In the genomic region with DNA sequence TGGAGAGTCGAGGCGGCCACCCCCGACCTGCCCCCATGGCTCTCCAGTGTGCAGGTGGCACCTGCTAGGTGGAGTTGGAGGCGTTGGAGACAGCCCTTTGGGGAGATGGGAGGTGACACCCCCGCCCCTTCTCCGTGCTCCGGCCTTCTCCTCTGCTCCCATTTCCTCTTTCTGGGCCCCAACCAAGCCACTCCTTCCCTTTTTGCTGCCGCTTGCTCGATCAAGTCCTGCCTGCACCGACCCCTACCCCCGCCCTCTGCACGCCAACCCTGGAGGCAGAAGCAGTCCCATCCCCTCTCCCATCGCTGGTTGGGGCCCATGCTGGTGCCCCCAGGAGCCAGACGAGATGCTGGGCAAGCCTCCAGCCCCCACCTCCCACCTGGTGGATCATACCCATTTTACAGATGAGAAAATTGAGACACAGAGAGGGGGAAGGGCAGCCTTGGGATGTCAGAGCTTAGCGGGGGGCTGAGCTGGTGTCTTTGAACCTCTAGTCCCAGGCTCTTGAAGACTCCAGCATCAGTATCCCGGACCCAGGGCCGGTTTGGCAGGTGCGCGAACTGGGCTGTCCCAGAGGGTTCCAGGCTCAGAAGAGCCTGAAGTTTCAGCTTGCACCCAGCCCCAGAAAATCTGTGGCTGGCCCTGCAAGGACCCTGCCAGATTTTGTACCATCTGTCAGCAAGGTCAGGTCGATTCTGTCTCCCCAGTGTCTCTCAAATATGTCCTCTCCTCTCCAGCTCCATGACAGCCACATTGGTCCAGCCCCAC, we compare ENCODE assay signal across 13 cellular contexts. TPM values are rescaled to one million over a fixed set of nuclear protein-coding genes. Genes with fewer than 3 reads are reported as not detected.
DNase-seq lines count a peak whose midpoint lies in the region; ATAC-seq and TF ChIP-seq lines count a peak whose summit lies in the region.
"Had no signal": no experiment of that assay in that cellular context is flagged by ENCODE, and none has a peak within 500 bp of the region (broad histone marks: within the 10 kb centered on the region; RNA-seq: fewer than 3 reads in every experiment).

No MANE protein-coding gene starts in this region.

- H3K9me3 Mint-ChIP-seq in activated CD8-positive, alpha-beta T cell treated with anti-CD3 and anti-CD28 coated beads, Interleukin-2, amount 10 ng/mL, durations not matched to agents 7 days and 5 days (ENCODE audit: insufficient read depth) = no peaks in the 10 kb centered on the region
- no peaks in the 10 kb centered on the region for H3K9me3 Mint-ChIP-seq in activated CD8-positive, alpha-beta T cell treated with anti-CD3 and anti-CD28 coated beads for 36 hours
- H3K9me3 Mint-ChIP-seq in dendritic cell treated with granulocyte-macrophage colony-stimulating factor and Interleukin-4, amounts not matched to agents 40 ng/mL and 50 ng/mL, for 4 days = no peaks in the 10 kb centered on the region

- no peak overlapping the region for H2AK5ac ChIP-seq in mesendoderm (ENCODE audit: low read length)

- peaks cover 26% of the 10 kb centered on the region for H3K36me3 Mint-ChIP-seq in activated CD8-positive, alpha-beta T cell treated with anti-CD3 and anti-CD28 coated beads, Interleukin-2, amount 10 ng/mL, durations not matched to agents 7 days and 5 days (ENCODE audit: low read depth)
- peaks cover 6% of the 10 kb centered on the region for H3K36me3 Mint-ChIP-seq in activated CD8-positive, alpha-beta T cell treated with anti-CD3 and anti-CD28 coated beads for 36 hours (ENCODE audit: low read depth)
- peaks cover 41% of the 10 kb centered on the region for H3K36me3 Mint-ChIP-seq in dendritic cell treated with granulocyte-macrophage colony-stimulating factor and Interleukin-4, amounts not matched to agents 40 ng/mL and 50 ng/mL, for 4 days (ENCODE audit: low read depth)

- ATAC-seq in activated CD8-positive, alpha-beta T cell treated with anti-CD3 and anti-CD28 coated beads, Interleukin-2, amount 10 ng/mL, durations not matched to agents 7 days and 5 days = no peak
- no peak for ATAC-seq in activated CD8-positive, alpha-beta T cell treated with anti-CD3 and anti-CD28 coated beads for 36 hours
- no peak for ATAC-seq in HG03045 (IDR thresholded peaks at IDR 0.05; ENCODE audit: unreplicated experiment)
- no peak for ATAC-seq in SK-N-SH treated with all-trans-retinoic acid at 6 μM for 48 hours

- H3K4me2 ChIP-seq in mesendoderm (ENCODE audit: low read length) = no peak overlapping the region

- no peak for TF ChIP-seq POLR2A in spleen (IDR thresholded peaks at IDR 0.05)

- POLR2A ChIA-PET in activated CD8-positive, alpha-beta T cell treated with anti-CD3 and anti-CD28 coated beads, Interleukin-2, amount 10 ng/mL, durations not matched to agents 7 days and 5 days (lab: Charles Lee) = no interaction called here
- POLR2A ChIA-PET in activated CD8-positive, alpha-beta T cell treated with anti-CD3 and anti-CD28 coated beads for 36 hours (lab: Charles Lee) = no interaction called here

- peaks cover 11 to 44% (median 38%) of the 10 kb centered on the region in 6 donors for H3K4me1 ChIP-seq in spleen
- H3K4me1 ChIP-seq in mesendoderm (ENCODE audit: control insufficient read depth, low read depth, low read length) = no peaks in the 10 kb centered on the region
- H3K4me1 ChIP-seq: ascending aorta, prostate gland had no signal

- no peaks in the 10 kb centered on the region for H3K79me1 ChIP-seq in mesendoderm (ENCODE audit: low read length)

- no peaks in the 10 kb centered on the region for H3K79me2 ChIP-seq in mesendoderm (ENCODE audit: control insufficient read depth, insufficient read depth, low read length)

- intact Hi-C loops in activated CD8-positive, alpha-beta T cell treated with anti-CD3 and anti-CD28 coated beads for 36 hours (cut with micrococcal nuclease) = no loop called here
- intact Hi-C loops in dendritic cell treated with granulocyte-macrophage colony-stimulating factor and Interleukin-4, amounts not matched to agents 40 ng/mL and 50 ng/mL, for 4 days (cut with micrococcal nuclease) = no loop called here
- intact Hi-C loops in spleen (cut with DNase I; ENCODE audit: low total_unique reads) = no loop called here

- H3K4ac ChIP-seq in mesendoderm (ENCODE audit: low read depth, low read length) = no peak overlapping the region

- no peak overlapping the region for H3K56ac ChIP-seq in mesendoderm (ENCODE audit: low read length)

- H3K23ac ChIP-seq in mesendoderm (ENCODE audit: low read length) = no peak overlapping the region

- H2BK15ac ChIP-seq in mesendoderm (replicated peaks; ENCODE audit: low read depth) = no peak overlapping the region

- H3K27ac ChIP-seq in spleen (peak overlapping the region in 3 of 8 donors; percentile 62 to 79 (median 64)), mesendoderm (ENCODE audit: low read depth, low read length) (no peak overlapping the region)
- H3K27ac ChIP-seq: ascending aorta, Peyer's patch, prostate gland, VCaP had no signal

- H3K18ac ChIP-seq in mesendoderm (ENCODE audit: low read length) = no peak overlapping the region

- peak overlapping the region; percentile 61 for H3K27ac Mint-ChIP-seq in activated CD8-positive, alpha-beta T cell treated with anti-CD3 and anti-CD28 coated beads, Interleukin-2, amount 10 ng/mL, durations not matched to agents 7 days and 5 days
- H3K27ac Mint-ChIP-seq in activated CD8-positive, alpha-beta T cell treated with anti-CD3 and anti-CD28 coated beads for 36 hours = no peak overlapping the region
- H3K27ac Mint-ChIP-seq in dendritic cell treated with granulocyte-macrophage colony-stimulating factor and Interleukin-4, amounts not matched to agents 40 ng/mL and 50 ng/mL, for 4 days = peak overlapping the region; percentile 91

- no peak overlapping the region for H4K8ac ChIP-seq in mesendoderm (ENCODE audit: low read depth, low read length)

- H3K9me3 ChIP-seq in spleen = no peaks in the 10 kb centered on the region
- H3K9me3 ChIP-seq: ascending aorta, Peyer's patch, prostate gland had no signal

- H3K27me3 ChIP-seq in spleen (replicated peaks in 1 of 7) (peaks cover 0 to 14% (median 0%) of the 10 kb centered on the region in 7 donors), mesendoderm (ENCODE audit: insufficient read depth, low read length, poor library complexity) (no peaks in the 10 kb centered on the region)
- H3K27me3 ChIP-seq: ascending aorta, Peyer's patch had no signal

- DNase-seq in activated CD8-positive, alpha-beta T cell treated with anti-CD3 and anti-CD28 coated beads, Interleukin-2, amount 10 ng/mL, durations not matched to agents 7 days and 5 days = no peak
- no peak for DNase-seq in activated CD8-positive, alpha-beta T cell treated with anti-CD3 and anti-CD28 coated beads for 36 hours
- peak; percentile 68 to 80 for DNase-seq in NOMO-1 (lab: John Stamatoyannopoulos, UW; ENCODE audit: unreplicated experiment in 2 of 2)
- peak; percentile 83 for DNase-seq in spleen
- DNase-seq in mesendoderm = no peak
- DNase-seq: NCI-H226 had no signal

- no peak for TF ChIP-seq CTCF in activated CD8-positive, alpha-beta T cell treated with anti-CD3 and anti-CD28 coated beads for 36 hours (IDR thresholded peaks at IDR 0.05)
- TF ChIP-seq CTCF in spleen (IDR thresholded peaks at IDR 0.05 in 8 of 11, conservative IDR thresholded peaks at IDR 0.05 in 3 of 11) = no peak

- H3K9ac ChIP-seq in mesendoderm (ENCODE audit: low read length) = no peak overlapping the region

- H3K27me3 Mint-ChIP-seq in activated CD8-positive, alpha-beta T cell treated with anti-CD3 and anti-CD28 coated beads, Interleukin-2, amount 10 ng/mL, durations not matched to agents 7 days and 5 days (ENCODE audit: low read depth) = no peaks in the 10 kb centered on the region
- H3K27me3 Mint-ChIP-seq in activated CD8-positive, alpha-beta T cell treated with anti-CD3 and anti-CD28 coated beads for 36 hours = no peaks in the 10 kb centered on the region
- no peaks in the 10 kb centered on the region for H3K27me3 Mint-ChIP-seq in dendritic cell treated with granulocyte-macrophage colony-stimulating factor and Interleukin-4, amounts not matched to agents 40 ng/mL and 50 ng/mL, for 4 days

- peaks cover 42% of the 10 kb centered on the region for H3K4me1 Mint-ChIP-seq in activated CD8-positive, alpha-beta T cell treated with anti-CD3 and anti-CD28 coated beads, Interleukin-2, amount 10 ng/mL, durations not matched to agents 7 days and 5 days (ENCODE audit: low read depth)
- peaks cover 22% of the 10 kb centered on the region for H3K4me1 Mint-ChIP-seq in activated CD8-positive, alpha-beta T cell treated with anti-CD3 and anti-CD28 coated beads for 36 hours (ENCODE audit: low read depth)
- peaks cover 59% of the 10 kb centered on the region for H3K4me1 Mint-ChIP-seq in dendritic cell treated with granulocyte-macrophage colony-stimulating factor and Interleukin-4, amounts not matched to agents 40 ng/mL and 50 ng/mL, for 4 days (ENCODE audit: low read depth)

- no peak overlapping the region for H2BK5ac ChIP-seq in mesendoderm (ENCODE audit: low read length)

- CTCF ChIA-PET in activated CD8-positive, alpha-beta T cell treated with anti-CD3 and anti-CD28 coated beads, Interleukin-2, amount 10 ng/mL, durations not matched to agents 7 days and 5 days (lab: Charles Lee) = interaction anchor here (0.7 to 7.6 kb wide), 8 partner anchors 10 to 196 kb away, joined by 3 to 64 read pairs (median 4); no protein-coding TSS in a partner anchor
- CTCF ChIA-PET in activated CD8-positive, alpha-beta T cell treated with anti-CD3 and anti-CD28 coated beads for 36 hours (lab: Charles Lee) = interaction anchor here (0.7 to 2.5 kb wide), 12 partner anchors 8 to 168 kb away, joined by 3 to 25 read pairs (median 4); a partner anchor contains a TSS

- H3K36me3 ChIP-seq in spleen (peaks cover 0 to 31% (median 0%) of the 10 kb centered on the region in 6 donors), mesendoderm (ENCODE audit: control insufficient read depth, insufficient read depth, low read length) (no peaks in the 10 kb centered on the region)
- H3K36me3 ChIP-seq: ascending aorta, Peyer's patch, prostate gland had no signal

- H3K4me3 ChIP-seq in spleen (peak overlapping the region in 1 of 8 donors; percentile 14), mesendoderm (ENCODE audit: low read length) (no peak overlapping the region)
- H3K4me3 ChIP-seq: ascending aorta, Peyer's patch, prostate gland had no signal

- 42 to 53% (median 48%) methylated on average over 16 to 20 of the region's 20 CpGs for WGBS in spleen, 5 donors
- WGBS in mesendoderm (ENCODE audit: extremely low coverage, insufficient coverage, low lambda C conversion rate) = no CpG with 5 or more reads among the region's 20 CpGs

- no peak overlapping the region for H2BK120ac ChIP-seq in mesendoderm (ENCODE audit: low read depth, low read length)

- H3K4me3 Mint-ChIP-seq in activated CD8-positive, alpha-beta T cell treated with anti-CD3 and anti-CD28 coated beads, Interleukin-2, amount 10 ng/mL, durations not matched to agents 7 days and 5 days = no peak overlapping the region
- H3K4me3 Mint-ChIP-seq in activated CD8-positive, alpha-beta T cell treated with anti-CD3 and anti-CD28 coated beads for 36 hours = no peak overlapping the region
- H3K4me3 Mint-ChIP-seq in dendritic cell treated with granulocyte-macrophage colony-stimulating factor and Interleukin-4, amounts not matched to agents 40 ng/mL and 50 ng/mL, for 4 days = peak overlapping the region; percentile 53

- H4K5ac ChIP-seq in mesendoderm (ENCODE audit: low read length) = no peak overlapping the region

RNA-seq across cellular contexts. Expression of a gene that starts 10.3 kb away (rescaled TPM):
- 10 to 100 TPM; 23.8 to 24.5 TPM for total RNA-seq in activated CD8-positive, alpha-beta T cell treated with anti-CD3 and anti-CD28 coated beads, Interleukin-2, amount 10 ng/mL, durations not matched to agents 7 days and 5 days
- 10 to 100 TPM; 44.1 to 45.5 TPM for total RNA-seq in activated CD8-positive, alpha-beta T cell treated with anti-CD3 and anti-CD28 coated beads for 36 hours
- total RNA-seq in spleen = 10 to 100 TPM in 6 of 7 donors, 1 to 10 TPM in 1; 9.8 to 24.9 (median 12.7) TPM
- 1 to 10 TPM; 3.8 to 7.6 (median 5.2) TPM for polyA plus RNA-seq in spleen
- 0.21 TPM for polyA plus RNA-seq in mesendoderm (2013, experiment 1 of 2)
- polyA plus RNA-seq in mesendoderm (2013, experiment 2 of 2) = 0.17 TPM

RNA-seq across cellular contexts. Expression of a gene that starts 32.5 kb away (rescaled TPM):
- 100 to 1,000 TPM; 140 TPM for total RNA-seq in activated CD8-positive, alpha-beta T cell treated with anti-CD3 and anti-CD28 coated beads, Interleukin-2, amount 10 ng/mL, durations not matched to agents 7 days and 5 days
- total RNA-seq in activated CD8-positive, alpha-beta T cell treated with anti-CD3 and anti-CD28 coated beads for 36 hours = 10 to 100 TPM; 48.5 to 51.9 TPM
- total RNA-seq in spleen = 100 to 1,000 TPM in 2 of 7 donors, 10 to 100 TPM in 5; 46.3 to 171 (median 64.4) TPM
- 10 to 100 TPM; 44.7 to 68.9 (median 59.6) TPM for polyA plus RNA-seq in spleen
- polyA plus RNA-seq in mesendoderm (2013, experiment 1 of 2) = not detected
- not detected for polyA plus RNA-seq in mesendoderm (2013, experiment 2 of 2)

RNA-seq across cellular contexts. Expression of a gene that starts 39.6 kb away (rescaled TPM):
- 10 to 100 TPM; 66.3 to 67.3 TPM for total RNA-seq in activated CD8-positive, alpha-beta T cell treated with anti-CD3 and anti-CD28 coated beads, Interleukin-2, amount 10 ng/mL, durations not matched to agents 7 days and 5 days
- total RNA-seq in activated CD8-positive, alpha-beta T cell treated with anti-CD3 and anti-CD28 coated beads for 36 hours = 10 to 100 TPM; 55.9 to 56.8 TPM
- total RNA-seq in spleen = 10 to 100 TPM; 37.8 to 59.2 (median 47.1) TPM
- 10 to 100 TPM; 41.4 to 89.5 (median 79.6) TPM for polyA plus RNA-seq in spleen
- 76.3 TPM for polyA plus RNA-seq in mesendoderm (2013, experiment 1 of 2)
- polyA plus RNA-seq in mesendoderm (2013, experiment 2 of 2) = 74.9 TPM

RNA-seq across cellular contexts. Expression of a gene that starts 51.9 kb away (rescaled TPM):
- total RNA-seq in activated CD8-positive, alpha-beta T cell treated with anti-CD3 and anti-CD28 coated beads, Interleukin-2, amount 10 ng/mL, durations not matched to agents 7 days and 5 days = under 1 TPM; 0.08 to 0.71 TPM
- total RNA-seq in activated CD8-positive, alpha-beta T cell treated with anti-CD3 and anti-CD28 coated beads for 36 hours = 1 to 10 TPM; 5.2 to 5.4 TPM
- total RNA-seq in spleen = 10 to 100 TPM; 22.6 to 41.5 (median 33.4) TPM
- 10 to 100 TPM in 1 of 3 donors, 1 to 10 TPM in 2; 5.1 to 22.7 (median 6.1) TPM for polyA plus RNA-seq in spleen
- polyA plus RNA-seq in mesendoderm (2013, experiment 1 of 2) = 19.0 TPM
- polyA plus RNA-seq in mesendoderm (2013, experiment 2 of 2) = 19.6 TPM

Comparison
In these comparisons a context has a peak if more than half of its experiments do, and no peak if none do; other contexts are left out.
1. DNase-seq: peak in NOMO-1 (2 of 2) and spleen (single experiment); none in activated CD8-positive, alpha-beta T cell treated with anti-CD3 and anti-CD28 coated beads, Interleukin-2, amount 10 ng/mL, durations not matched to agents 7 days and 5 days (single experiment), activated CD8-positive, alpha-beta T cell treated with anti-CD3 and anti-CD28 coated beads for 36 hours (single experiment) and mesendoderm (single experiment).